28 cellular contexts compared by ENCODE assay signal in genomic region chrX:36626898-36627297, GRCh38.
DNase-seq lines count a peak whose midpoint lies in the region; ATAC-seq, FAIRE-seq and TF ChIP-seq lines count a peak whose summit lies in the region.
"Had no signal": no experiment of that assay in that cellular context is flagged by ENCODE, and none has a peak within 500 bp of the region (broad histone marks: within the 10 kb centered on the region; RNA-seq: fewer than 3 reads in every experiment).

No MANE protein-coding gene starts in this region.

- TF ChIP-seq CTCF in left ventricle myocardium inferior (IDR thresholded peaks at IDR 0.05; ENCODE audit: borderline replicate concordance) (no peak), astrocyte (IDR thresholded peaks at IDR 0.05; ENCODE audit: insufficient read depth, low read depth, low read length) (no peak), endothelial cell (IDR thresholded peaks at IDR 0.05; ENCODE audit: unreplicated experiment) (no peak), right lobe of liver (IDR thresholded peaks at IDR 0.05) (no peak)

- no peaks in the 10 kb centered on the region for H3K9me3 Mint-ChIP-seq in astrocyte (ENCODE audit: unreplicated experiment)
- H3K9me3 Mint-ChIP-seq in endothelial cell (ENCODE audit: unreplicated experiment), result no peaks in the 10 kb centered on the region

- H3K36me3 ChIP-seq in left ventricle myocardium inferior (no peaks in the 10 kb centered on the region), astrocyte (ENCODE audit: insufficient read depth, low read length) (no peaks in the 10 kb centered on the region), right lobe of liver (no peaks in the 10 kb centered on the region)
- H3K36me3 ChIP-seq: BE2C, BLaER1 had no signal

- TF ChIP-seq POLR2A in right lobe of liver (IDR thresholded peaks at IDR 0.05), result no peak

- no peak overlapping the region for H3K9ac ChIP-seq in astrocyte (ENCODE audit: low read length)
- H3K9ac ChIP-seq: BLaER1 had no signal

- DNase-seq in left ventricle myocardium inferior (no peak), left ventricle myocardium superior (no peak), astrocyte (ENCODE audit: low read depth) (no peak), endothelial cell (ENCODE audit: low spot score) (no peak), right lobe of liver (no peak), SHP77 treated with DMSO at 0.1 percent for 48 hours (lab: John Stamatoyannopoulos, UW) (no peak)
- DNase-seq in activated T-cell treated with anti-CD3 and anti-CD28 coated beads, Interleukin-2, amount 50 U/mL, for 1 hour, result no peak
- DNase-seq: 8988T; ACHN; BE2C; C1 segment of cervical spinal cord; CD4-positive, alpha-beta memory T cell; CD4-positive, CD25-positive, alpha-beta regulatory T cell; CD8-positive, alpha-beta memory T cell; COR-L47; DMS 273 treated with DMSO at 0.1 percent for 48 hours; DMS153; DMS53; DMS79; DND-41; EL; GDM1 had no signal

- no peak for ATAC-seq in left ventricle myocardium superior
- peak; percentile 17 to 87 (median 47) for ATAC-seq in right lobe of liver
- ATAC-seq: GM12878 had no signal

- no peaks in the 10 kb centered on the region for H3K27me3 Mint-ChIP-seq in astrocyte (ENCODE audit: low read depth, unreplicated experiment)
- H3K27me3 Mint-ChIP-seq in endothelial cell (ENCODE audit: unreplicated experiment), result no peaks in the 10 kb centered on the region
- H3K27me3 Mint-ChIP-seq: CD4-positive, alpha-beta memory T cell; CD4-positive, CD25-positive, alpha-beta regulatory T cell; CD8-positive, alpha-beta memory T cell had no signal

- H3K79me2 ChIP-seq in astrocyte (ENCODE audit: insufficient read depth, low read length), result no peaks in the 10 kb centered on the region

- H2AFZ ChIP-seq in astrocyte (ENCODE audit: low read depth, low read length), result no peak overlapping the region

- H3K27ac ChIP-seq in left ventricle myocardium inferior (replicated peaks) (peak overlapping the region; percentile 67), astrocyte (ENCODE audit: low read depth, low read length) (no peak overlapping the region), right lobe of liver (no peak overlapping the region)
- H3K27ac ChIP-seq: BLaER1 had no signal

- H3K4me1 Mint-ChIP-seq in astrocyte (ENCODE audit: low read depth, unreplicated experiment), result no peaks in the 10 kb centered on the region
- peaks cover 9% of the 10 kb centered on the region for H3K4me1 Mint-ChIP-seq in endothelial cell (ENCODE audit: unreplicated experiment)
- H3K4me1 Mint-ChIP-seq: CD14-positive monocyte; CD4-positive, alpha-beta memory T cell; CD4-positive, CD25-positive, alpha-beta regulatory T cell; CD8-positive, alpha-beta memory T cell had no signal

- intact Hi-C loops in left ventricle myocardium inferior (cut with micrococcal nuclease), result no loop called here
- intact Hi-C loops in left ventricle myocardium superior (cut with micrococcal nuclease), result no loop called here
- intact Hi-C loops in right lobe of liver (cut with DNase I), result no loop called here

- no peak overlapping the region for H3K4me2 ChIP-seq in astrocyte (ENCODE audit: low read length)
- H3K4me2 ChIP-seq: BLaER1 had no signal

- no peaks in the 10 kb centered on the region for H3K36me3 Mint-ChIP-seq in astrocyte (ENCODE audit: low read depth, unreplicated experiment)
- no peaks in the 10 kb centered on the region for H3K36me3 Mint-ChIP-seq in endothelial cell (ENCODE audit: low read depth, unreplicated experiment)
- H3K36me3 Mint-ChIP-seq: CD14-positive monocyte; CD4-positive, alpha-beta memory T cell; CD4-positive, CD25-positive, alpha-beta regulatory T cell; CD8-positive, alpha-beta memory T cell had no signal

- no peak overlapping the region for H3K4me3 ChIP-seq in left ventricle myocardium inferior
- H3K4me3 ChIP-seq in astrocyte (ENCODE audit: insufficient read depth, low read depth, low read length), result no peak overlapping the region
- H3K4me3 ChIP-seq in right lobe of liver, result no peak overlapping the region
- H3K4me3 ChIP-seq: BLaER1, GM12878 had no signal

- 26% methylated on average over 2 of the region's 2 CpGs for WGBS in right lobe of liver (ENCODE audit: insufficient coverage, low coverage, low lambda C conversion rate, missing lambda C conversion rate)

- H4K20me1 ChIP-seq in astrocyte (ENCODE audit: insufficient read depth, low read length), result no peaks in the 10 kb centered on the region

- FAIRE-seq in astrocyte (lab: Jason Lieb, UNC), result peak; percentile 43
- FAIRE-seq: A204.1, GM12878, GM12892, GM18507 had no signal

- H3K9me3 ChIP-seq in left ventricle myocardium inferior (replicated peaks) (no peaks in the 10 kb centered on the region), astrocyte (ENCODE audit: insufficient read depth, low read depth, low read length) (no peaks in the 10 kb centered on the region), right lobe of liver (no peaks in the 10 kb centered on the region)
- H3K9me3 ChIP-seq: BE2C, BLaER1 had no signal

- no peaks in the 10 kb centered on the region for H3K27me3 ChIP-seq in left ventricle myocardium inferior (ENCODE audit: low read depth)
- H3K27me3 ChIP-seq in astrocyte (ENCODE audit: insufficient read depth, low read length), result no peaks in the 10 kb centered on the region
- peaks cover 0 to 6% of the 10 kb centered on the region in 2 donors for H3K27me3 ChIP-seq in right lobe of liver
- H3K27me3 ChIP-seq: BE2C had no signal

- H3K27ac Mint-ChIP-seq in astrocyte (ENCODE audit: unreplicated experiment) (no peak overlapping the region), endothelial cell (ENCODE audit: unreplicated experiment) (peak overlapping the region; percentile 40)
- H3K27ac Mint-ChIP-seq: CD14-positive monocyte; CD4-positive, alpha-beta memory T cell; CD4-positive, CD25-positive, alpha-beta regulatory T cell; CD8-positive, alpha-beta memory T cell had no signal

- H3K4me1 ChIP-seq in left ventricle myocardium inferior, result no peaks in the 10 kb centered on the region
- H3K4me1 ChIP-seq in astrocyte (ENCODE audit: insufficient read depth, low read length), result no peaks in the 10 kb centered on the region
- H3K4me1 ChIP-seq in right lobe of liver, result no peaks in the 10 kb centered on the region
- H3K4me1 ChIP-seq: BE2C, BLaER1 had no signal

- H3K4me3 Mint-ChIP-seq in astrocyte (ENCODE audit: unreplicated experiment) (no peak overlapping the region), endothelial cell (ENCODE audit: unreplicated experiment) (no peak overlapping the region)
- H3K4me3 Mint-ChIP-seq: CD14-positive monocyte; CD4-positive, alpha-beta memory T cell; CD4-positive, CD25-positive, alpha-beta regulatory T cell; CD8-positive, alpha-beta memory T cell had no signal
